Comparison of ENCODE assay signal across 8 cellular contexts in genomic region chr5:134004626-134005414, GRCh38. TPM values are rescaled to one million over a fixed set of nuclear protein-coding genes. Genes with fewer than 3 reads are reported as not detected.
DNase-seq lines count a peak whose midpoint lies in the region; ATAC-seq, FAIRE-seq and TF ChIP-seq lines count a peak whose summit lies in the region.

Gene VDAC1 (minus strand): TSS chr5:134004975. CDS start chr5:133993012, 11,963 bp downstream.

- TF ChIP-seq POLR2A in stomach (IDR thresholded peaks at IDR 0.05) = peak in 1 of 4 donors; percentile 23

- no peaks in the 10 kb centered on the region for H3K27me3 ChIP-seq in stomach

- FAIRE-seq in D721Med (lab: Jason Lieb, UNC) (no peak), HTR-8/SVneo (lab: Jason Lieb, UNC) (peak; percentile 23)

- H3K27ac ChIP-seq in stomach = peak within 1 kb of the TSS; percentile 94 to 100 (median 99)

- no peaks in the 10 kb centered on the region for H3K27me3 Mint-ChIP-seq in activated T-helper 2 cell treated with anti-CD3 and anti-CD28 coated beads, Interferon-gamma antibody, Interleukin-2, Interleukin-4, amounts not matched to agents 10 μg/mL and 5 μg/mL and 100 μg/mL, durations not matched to agents 14 hours and 24 hours and 36 hours (ENCODE audit: low read depth)
- no peaks in the 10 kb centered on the region for H3K27me3 Mint-ChIP-seq in nephron progenitor cell (ENCODE audit: low read depth, poor library complexity)

- H3K36me3 ChIP-seq in stomach = peaks cover 0 to 15% (median 7%) of the 10 kb centered on the region in 4 donors

- ATAC-seq in GM21367 (IDR thresholded peaks at IDR 0.05; ENCODE audit: unreplicated experiment) = peak; percentile 60

- WGBS in stomach, 5 donors = 0 to 1% (median 0%) methylated on average over 13 to 91 of the region's 95 CpGs

- H3K4me1 ChIP-seq in stomach = peaks cover 46 to 58% (median 56%) of the 10 kb centered on the region in 4 donors

- intact Hi-C loops in activated T-helper 2 cell treated with anti-CD3 and anti-CD28 coated beads, Interferon-gamma antibody, Interleukin-2, Interleukin-4, amounts not matched to agents 10 μg/mL and 5 μg/mL and 100 μg/mL, durations not matched to agents 14 hours and 24 hours and 36 hours (cut with micrococcal nuclease) = loop anchor here (1.0 to 10.0 kb wide), 3 partner anchors 36 to 640 kb away; partner anchors contain the start of genes C5orf15, PPP2CA and SEC24A
- intact Hi-C loops in stomach (cut with DNase I; ENCODE audit: low total_unique reads) = no loop called here

- H3K9me3 Mint-ChIP-seq in activated T-helper 2 cell treated with anti-CD3 and anti-CD28 coated beads, Interferon-gamma antibody, Interleukin-2, Interleukin-4, amounts not matched to agents 10 μg/mL and 5 μg/mL and 100 μg/mL, durations not matched to agents 14 hours and 24 hours and 36 hours = no peaks in the 10 kb centered on the region
- no peaks in the 10 kb centered on the region for H3K9me3 Mint-ChIP-seq in nephron progenitor cell

- TF ChIP-seq CTCF in D721Med (IDR thresholded peaks at IDR 0.05; ENCODE audit: insufficient read depth, missing control alignments) = no peak
- no peak for TF ChIP-seq CTCF in fibroblast of pulmonary artery (IDR thresholded peaks at IDR 0.05; ENCODE audit: low read length, missing control alignments)
- TF ChIP-seq CTCF in nephron progenitor cell (IDR thresholded peaks at IDR 0.05) = no peak
- no peak for TF ChIP-seq CTCF in stomach (IDR thresholded peaks at IDR 0.05)

- peak within 1 kb of the TSS; percentile 75 for H3K4me3 ChIP-seq in fibroblast of pulmonary artery (replicated peaks; ENCODE audit: low read depth, low read length)
- peak within 1 kb of the TSS; percentile 72 to 88 (median 78) for H3K4me3 ChIP-seq in stomach

- H3K27ac Mint-ChIP-seq in activated T-helper 2 cell treated with anti-CD3 and anti-CD28 coated beads, Interferon-gamma antibody, Interleukin-2, Interleukin-4, amounts not matched to agents 10 μg/mL and 5 μg/mL and 100 μg/mL, durations not matched to agents 14 hours and 24 hours and 36 hours = peak within 1 kb of the TSS; percentile 97
- H3K27ac Mint-ChIP-seq in nephron progenitor cell = peak within 1 kb of the TSS; percentile 99

- no peaks in the 10 kb centered on the region for H3K9me3 ChIP-seq in stomach

- peak; percentile 72 for DNase-seq in D721Med (ENCODE audit: insufficient read length, low spot score)
- peak; percentile 81 for DNase-seq in HTR-8/SVneo (ENCODE audit: insufficient read length, low spot score)
- DNase-seq in RKO (ENCODE audit: low spot score) = peak; percentile 73
- DNase-seq in activated T-helper 2 cell treated with anti-CD3 and anti-CD28 coated beads, Interferon-gamma antibody, Interleukin-2, Interleukin-4, amounts not matched to agents 10 μg/mL and 5 μg/mL and 100 μg/mL, durations not matched to agents 14 hours and 24 hours and 36 hours (ENCODE audit: low spot score) = peak; percentile 81
- peak; percentile 91 for DNase-seq in fibroblast of pulmonary artery (ENCODE audit: low read depth)
- peak; percentile 82 for DNase-seq in nephron progenitor cell
- peak; percentile 76 for DNase-seq in stomach

- TF ChIP-seq EP300 in stomach (IDR thresholded peaks at IDR 0.05) = no peak

- peaks cover 39% of the 10 kb centered on the region for H3K4me1 Mint-ChIP-seq in activated T-helper 2 cell treated with anti-CD3 and anti-CD28 coated beads, Interferon-gamma antibody, Interleukin-2, Interleukin-4, amounts not matched to agents 10 μg/mL and 5 μg/mL and 100 μg/mL, durations not matched to agents 14 hours and 24 hours and 36 hours (ENCODE audit: low read depth)
- peaks cover 62% of the 10 kb centered on the region for H3K4me1 Mint-ChIP-seq in nephron progenitor cell

- H3K36me3 Mint-ChIP-seq in activated T-helper 2 cell treated with anti-CD3 and anti-CD28 coated beads, Interferon-gamma antibody, Interleukin-2, Interleukin-4, amounts not matched to agents 10 μg/mL and 5 μg/mL and 100 μg/mL, durations not matched to agents 14 hours and 24 hours and 36 hours (ENCODE audit: low read depth) = peaks cover 46% of the 10 kb centered on the region
- H3K36me3 Mint-ChIP-seq in nephron progenitor cell (ENCODE audit: low read depth) = peaks cover 14% of the 10 kb centered on the region

- peak within 1 kb of the TSS; percentile 92 for H3K4me3 Mint-ChIP-seq in activated T-helper 2 cell treated with anti-CD3 and anti-CD28 coated beads, Interferon-gamma antibody, Interleukin-2, Interleukin-4, amounts not matched to agents 10 μg/mL and 5 μg/mL and 100 μg/mL, durations not matched to agents 14 hours and 24 hours and 36 hours (ENCODE audit: low read depth)
- peak within 1 kb of the TSS; percentile 92 for H3K4me3 Mint-ChIP-seq in nephron progenitor cell

RNA-seq across cellular contexts. Expression of gene VDAC1, which starts in this region (rescaled TPM):
- 455 and 459 TPM in 2 replicates for total RNA-seq in activated T-helper 2 cell treated with anti-CD3 and anti-CD28 coated beads, Interferon-gamma antibody, Interleukin-2, Interleukin-4, amounts not matched to agents 10 μg/mL and 5 μg/mL and 100 μg/mL, durations not matched to agents 14 hours and 24 hours and 36 hours
- 100 to 1,000 TPM in 3 of 5 donors, 10 to 100 TPM in 2; 55.8 to 307 (median 125) TPM for total RNA-seq in stomach
- polyA plus RNA-seq in stomach = 100 to 1,000 TPM; 134 to 267 (median 183) TPM

Comparison
In these comparisons a context has a peak if more than half of its experiments do, and no peak if none do; other contexts are left out.
1. Peak in every context shown above with its lines: DNase-seq, ATAC-seq, H3K4me3 ChIP-seq and H3K27ac ChIP-seq.